2 cellular contexts compared by ENCODE assay signal in genomic region chr5:34869256-34869655, GRCh38.
TF ChIP-seq lines count a peak whose summit lies in the region.

No MANE protein-coding gene starts in this region.

TF ChIP-seq in K562, 482 proteins besides CTCF, POLR2A, EP300 and RAD21 (continues in another document):
- TF ChIP-seq JUND (IDR thresholded peaks at IDR 0.05; ENCODE audit: borderline replicate concordance, low read depth, low read length) (no peak), JUND (tag; IDR thresholded peaks at IDR 0.05; ENCODE audit: borderline replicate concordance, low read depth, low read length) (no peak), TFAP4 (CRISPR knock-in tag; IDR thresholded peaks at IDR 0.05; ENCODE audit: borderline replicate concordance) (no peak), ZMIZ1 (IDR thresholded peaks at IDR 0.05; ENCODE audit: low read depth in 2 of 2, low read length in 2 of 2) (no peak), KDM1A (IDR thresholded peaks at IDR 0.05) (peak; percentile 46 to 47; a peak in 3 of 4 replicates), MEIS2 (IDR thresholded peaks at IDR 0.05; ENCODE audit: partially characterized antibody) (peak; percentile 29), RBBP5 (IDR thresholded peaks at IDR 0.05; ENCODE audit: borderline replicate concordance, insufficient read depth, low read length, poor library complexity, severe bottlenecking) (no peak), ETV1 (tag; conservative IDR thresholded peaks at IDR 0.05; ENCODE audit: low read depth) (no peak), YY1 (IDR thresholded peaks at IDR 0.05; ENCODE audit: borderline replicate concordance in 1 of 3, control insufficient read depth in 1 of 3, extremely low read depth in 1 of 3, insufficient read depth in 3 of 3, insufficient read length in 1 of 3, insufficient replicate concordance in 2 of 3, low read depth in 1 of 3, low read length in 2 of 3) (no peak), ZNF217 (CRISPR knock-in tag; IDR thresholded peaks at IDR 0.05) (no peak), SNRNP70 (optimal IDR thresholded peaks at IDR 0.05; ENCODE audit: low read depth, low read length) (no peak), TAL1 (IDR thresholded peaks at IDR 0.05) (0 out of 2 replicates have a peak, but pooled peaks have one; percentile 7), KLF13 (tag; IDR thresholded peaks at IDR 0.05; ENCODE audit: borderline replicate concordance, low read depth) (no peak), RCOR1 (IDR thresholded peaks at IDR 0.05; ENCODE audit: borderline replicate concordance in 1 of 2, low read depth in 2 of 2, low read length in 2 of 2) (peak in 1 of 2 experiments; percentile 34; a peak in 1 of 4 replicates), TEAD4 (IDR thresholded peaks at IDR 0.05; ENCODE audit: low read length) (no peak), TEAD4 (CRISPR knock-in tag; IDR thresholded peaks at IDR 0.05; ENCODE audit: borderline replicate concordance) (no peak), PRMT5 (CRISPR knock-in tag; IDR thresholded peaks at IDR 0.05) (no peak), PBX2 (CRISPR knock-in tag; IDR thresholded peaks at IDR 0.05; ENCODE audit: low read depth) (no peak), PBX2 (tag; conservative IDR thresholded peaks at IDR 0.05; ENCODE audit: low read depth) (peak; percentile 55; the same call in 1 of the 2 replicates), ZNF76 (CRISPR knock-in tag; IDR thresholded peaks at IDR 0.05; ENCODE audit: borderline replicate concordance) (no peak), FUS (optimal IDR thresholded peaks at IDR 0.05; ENCODE audit: low read depth, low read length) (no peak), NCOR1 (IDR thresholded peaks at IDR 0.05) (no peak), JUNB (CRISPR knock-in tag; conservative IDR thresholded peaks at IDR 0.05) (no peak), ZBTB12 (CRISPR knock-in tag; IDR thresholded peaks at IDR 0.05) (no peak), ZNF707 (CRISPR knock-in tag; conservative IDR thresholded peaks at IDR 0.05) (no peak)

TF ChIP-seq in HepG2, 621 proteins besides CTCF, POLR2A, EP300 and RAD21:
- TF ChIP-seq ZNF773 (CRISPR knock-in tag; IDR thresholded peaks at IDR 0.05; ENCODE audit: borderline replicate concordance) (no peak), ZNF318 (CRISPR knock-in tag; IDR thresholded peaks at IDR 0.05) (no peak), GRHL1 (CRISPR knock-in tag; conservative IDR thresholded peaks at IDR 0.05) (no peak), ZNF451 (CRISPR knock-in tag; IDR thresholded peaks at IDR 0.05) (no peak), CCDC6 (CRISPR knock-in tag; IDR thresholded peaks at IDR 0.05) (no peak), ZBTB39 (CRISPR knock-in tag; IDR thresholded peaks at IDR 0.05) (no peak), NFAT5 (CRISPR knock-in tag; IDR thresholded peaks at IDR 0.05) (no peak), KLF6 (CRISPR knock-in tag; IDR thresholded peaks at IDR 0.05) (no peak), TCF7L2 (IDR thresholded peaks at IDR 0.05; ENCODE audit: low read depth, low read length) (no peak), ZNF761 (CRISPR knock-in tag; conservative IDR thresholded peaks at IDR 0.05) (no peak), POLR2AphosphoS5 (IDR thresholded peaks at IDR 0.05; ENCODE audit: low read depth, low read length) (no peak)
